ENCODE assay signal across 10 cellular contexts in the genomic region with DNA sequence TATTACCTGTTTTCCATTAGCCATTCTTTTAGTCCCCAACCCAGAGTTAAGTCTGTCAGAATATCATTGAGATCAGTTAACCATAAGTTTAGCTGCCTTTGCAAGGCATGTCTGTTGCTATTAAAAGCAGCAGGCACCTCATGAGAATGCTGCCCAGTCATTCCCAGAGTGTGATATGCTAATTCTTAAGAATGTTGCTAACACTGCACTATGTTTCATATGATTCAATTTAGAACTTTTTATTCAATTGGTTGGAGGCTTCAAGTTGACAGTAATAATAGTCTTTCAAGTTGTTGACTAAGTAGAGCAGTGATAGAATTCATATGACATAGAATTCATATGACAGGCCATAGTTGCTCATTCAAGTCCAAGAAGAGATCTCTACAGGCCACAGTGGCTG.
DNase-seq lines count a peak whose midpoint lies in the region; ATAC-seq lines count a peak whose summit lies in the region.
"Had no signal": no experiment of that assay in that cellular context is flagged by ENCODE, and none has a peak within 500 bp of the region (broad histone marks: within the 10 kb centered on the region; RNA-seq: fewer than 3 reads in every experiment).

No MANE protein-coding gene starts in this region.

- peak; percentile 17 for DNase-seq in activated T-cell treated with anti-CD3 and anti-CD28 coated beads for 24 hours (ENCODE audit: low read depth)
- DNase-seq in activated T-cell treated with anti-CD3 and anti-CD28 coated beads for 4 hours: no peak
- peak; percentile 2 for DNase-seq in amniotic epithelial cell (ENCODE audit: low read depth)
- DNase-seq in stimulated activated CD4-positive, alpha-beta T cell treated with anti-CD3 and anti-CD28 coated beads, Interleukin-4, amount 100 ng/mL, for 48 hours (ENCODE audit: low read depth in 2 of 2): peak; percentile 18 to 43
- no peak for DNase-seq in GOT3 (lab: John Stamatoyannopoulos, UW)
- no peak for DNase-seq in NCI-H1694 treated with DMSO at 0.1 percent for 48 hours (lab: John Stamatoyannopoulos, UW)
- DNase-seq: naive thymus-derived CD8-positive, alpha-beta T cell; NCI-H2029 had no signal

- ATAC-seq in HG02885 (IDR thresholded peaks at IDR 0.05; ENCODE audit: poor library complexity, unreplicated experiment) (peak; percentile 71), GM18511 (IDR thresholded peaks at IDR 0.05; ENCODE audit: unreplicated experiment) (no peak)
- ATAC-seq: naive thymus-derived CD8-positive, alpha-beta T cell had no signal

Comparison
In these comparisons a context has a peak if more than half of its experiments do, and no peak if none do; other contexts are left out.
1. DNase-seq: peak in activated T-cell treated with anti-CD3 and anti-CD28 coated beads for 24 hours (single experiment), amniotic epithelial cell (single experiment) and stimulated activated CD4-positive, alpha-beta T cell treated with anti-CD3 and anti-CD28 coated beads, Interleukin-4, amount 100 ng/mL, for 48 hours (2 of 2); none in activated T-cell treated with anti-CD3 and anti-CD28 coated beads for 4 hours (single experiment), GOT3 (single experiment) and NCI-H1694 treated with DMSO at 0.1 percent for 48 hours (single experiment).